In genomic region chr1:109250454-109251276, GRCh38 we compare ENCODE assay signal across 1 cellular context.
TF ChIP-seq lines count a peak whose summit lies in the region.

No MANE protein-coding gene starts in this region.

TF ChIP-seq in IMR-90, 13 proteins besides CTCF, POLR2A, EP300 and RAD21:
- TF ChIP-seq MXI1 (IDR thresholded peaks at IDR 0.05; ENCODE audit: borderline replicate concordance, low read depth, low read length) (no peak), MAFK (IDR thresholded peaks at IDR 0.05; ENCODE audit: low read depth, low read length) (no peak), FOS (IDR thresholded peaks at IDR 0.05; ENCODE audit: low read depth, low read length) (no peak), ELK1 (IDR thresholded peaks at IDR 0.05; ENCODE audit: borderline replicate concordance, low read depth, low read length) (no peak), CHD1 (IDR thresholded peaks at IDR 0.05; ENCODE audit: low read depth, low read length) (no peak), MAZ (IDR thresholded peaks at IDR 0.05; ENCODE audit: borderline replicate concordance, low read depth, low read length) (no peak), RCOR1 (IDR thresholded peaks at IDR 0.05; ENCODE audit: insufficient replicate concordance, low read length) (no peak), CEBPB (IDR thresholded peaks at IDR 0.05; ENCODE audit: low read depth, low read length) (no peak), SMC3 (IDR thresholded peaks at IDR 0.05; ENCODE audit: low read depth, low read length) (no peak)
TF ChIP-seq in IMR-90: peak in this region for 0.
